28 cellular contexts compared by ENCODE assay signal in the genomic region with DNA sequence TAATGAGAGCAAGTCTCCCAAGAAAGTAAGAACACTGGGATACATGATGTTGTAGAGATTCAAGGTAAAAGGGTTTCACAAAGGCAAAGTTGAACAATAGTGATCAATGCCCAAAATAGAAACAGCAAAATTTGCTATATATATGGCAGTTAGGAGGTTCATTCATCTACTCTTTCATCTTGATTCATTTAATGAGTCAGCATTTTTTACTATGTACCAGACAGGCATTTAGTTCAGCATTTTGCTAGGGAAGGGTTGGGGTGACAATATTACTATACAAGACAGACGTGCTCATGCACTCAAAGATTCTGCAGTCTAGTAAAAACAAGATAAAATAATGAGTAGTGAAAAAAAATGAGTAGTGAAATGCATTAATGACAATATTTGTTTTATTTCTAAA.
"Had no signal": no experiment of that assay in that cellular context is flagged by ENCODE, and none has a peak within 500 bp of the region (broad histone marks: within the 10 kb centered on the region; RNA-seq: fewer than 3 reads in every experiment).

No MANE protein-coding gene starts in this region.

- ATAC-seq: effector memory CD8-positive, alpha-beta T cell; esophagus mucosa; gastrocnemius medialis; heart right ventricle; left cardiac atrium; left lung; left ventricle myocardium superior; lower lobe of right lung; mucosa of descending colon had no signal

- H3K4me3 ChIP-seq: colonic mucosa, esophagus squamous epithelium, gastrocnemius medialis, heart right ventricle, left lung, lower lobe of right lung, mucosa of descending colon had no signal

- H3K9me3 Mint-ChIP-seq: endodermal cell had no signal

- DNase-seq: colonic mucosa; cortex of kidney; effector CD8-positive, alpha-beta T cell; effector memory CD8-positive, alpha-beta T cell; endodermal cell; erythroblast; esophagus squamous epithelium; foreskin fibroblast; foreskin melanocyte; gastrocnemius medialis; glutamatergic neuron; head of caudate nucleus; heart right ventricle; hippocampal formation; left cardiac atrium; left lung; left ventricle myocardium superior; lower lobe of right lung; mesenchymal stem cell; mucosa of descending colon; naive B cell had no signal

- H3K36me3 Mint-ChIP-seq: mesothelial cell of epicardium, naive B cell had no signal

- H3K4me3 Mint-ChIP-seq: dendritic cell treated with granulocyte-macrophage colony-stimulating factor and Interleukin-4, amounts not matched to agents 40 ng/mL and 50 ng/mL, for 4 days; effector memory CD8-positive, alpha-beta T cell; endodermal cell; mesothelial cell of epicardium; naive B cell had no signal

- H3K4me1 Mint-ChIP-seq: endodermal cell, mesothelial cell of epicardium, naive B cell had no signal

- H3K4me1 ChIP-seq: colonic mucosa, esophagus squamous epithelium, gastrocnemius medialis, heart right ventricle, left lung, lower lobe of right lung had no signal

- H3K27me3 ChIP-seq: colonic mucosa, esophagus squamous epithelium, gastrocnemius medialis, heart right ventricle, left lung had no signal

- H3K27me3 Mint-ChIP-seq: dendritic cell treated with granulocyte-macrophage colony-stimulating factor and Interleukin-4, amounts not matched to agents 40 ng/mL and 50 ng/mL, for 4 days; effector memory CD8-positive, alpha-beta T cell; naive B cell had no signal

- H3K27ac ChIP-seq: colonic mucosa, epithelial cell of prostate, esophagus squamous epithelium, gastrocnemius medialis, heart right ventricle, left lung, lower lobe of right lung had no signal

- H3K27ac Mint-ChIP-seq: dendritic cell treated with granulocyte-macrophage colony-stimulating factor and Interleukin-4, amounts not matched to agents 40 ng/mL and 50 ng/mL, for 4 days; effector memory CD8-positive, alpha-beta T cell; endodermal cell; mesothelial cell of epicardium; naive B cell had no signal

- H3K9me3 ChIP-seq: colonic mucosa, esophagus squamous epithelium, gastrocnemius medialis, lower lobe of right lung, mucosa of descending colon had no signal

- H3K36me3 ChIP-seq: colonic mucosa, esophagus squamous epithelium, gastrocnemius medialis, heart right ventricle, left lung, lower lobe of right lung had no signal

- FAIRE-seq: endometrium, islet of Langerhans, keratinocyte had no signal
